ENCODE assay signal across 15 cellular contexts in the genomic region with DNA sequence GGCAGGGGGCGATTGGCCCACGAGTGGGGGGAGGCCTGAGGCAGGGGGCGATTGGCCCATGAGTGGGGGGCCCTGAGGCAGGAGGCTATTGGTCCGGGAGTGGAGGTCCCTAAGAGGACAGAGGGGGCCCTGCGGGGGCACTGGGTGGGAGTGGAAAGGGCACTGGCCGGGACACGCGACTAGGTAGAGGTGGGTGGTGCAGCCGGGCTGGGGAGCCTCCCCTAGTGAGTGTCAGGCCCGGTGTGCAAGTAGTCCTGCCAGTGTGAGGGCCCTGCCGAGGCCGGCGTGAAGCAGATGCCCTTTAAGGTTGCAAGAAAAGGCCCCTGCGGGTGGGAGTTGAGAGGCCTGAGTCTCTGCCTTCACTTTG. TPM values are rescaled to one million over a fixed set of nuclear protein-coding genes. Genes with fewer than 3 reads are reported as not detected.
DNase-seq lines count a peak whose midpoint lies in the region; ATAC-seq and TF ChIP-seq lines count a peak whose summit lies in the region.
"Had no signal": no experiment of that assay in that cellular context is flagged by ENCODE, and none has a peak within 500 bp of the region (broad histone marks: within the 10 kb centered on the region; RNA-seq: fewer than 3 reads in every experiment).

No MANE protein-coding gene starts in this region.

- H3K27ac ChIP-seq in OCI-LY3 (ENCODE audit: low read length) (no peak overlapping the region), sigmoid colon (peak overlapping the region in 3 of 4 donors; percentile 83 to 87 (median 86)), tibial artery (no peak overlapping the region)

- peaks cover 14% of the 10 kb centered on the region for H3K36me3 Mint-ChIP-seq in activated T-cell treated with anti-CD3 and anti-CD28 coated beads, Interleukin-2, amount 50 U/mL, for 4 hours (ENCODE audit: insufficient read depth)
- H3K36me3 Mint-ChIP-seq in effector memory CD8-positive, alpha-beta T cell (ENCODE audit: insufficient read depth), result peaks cover 33% of the 10 kb centered on the region

- intact Hi-C loops in sigmoid colon (cut with DNase I) (loop anchor here (1.0 to 5.0 kb wide), 3 partner anchors 25 to 134 kb away; a partner anchor contains a TSS), tibial artery (cut with DNase I; ENCODE audit: low total_unique reads) (no loop called here)

- no peaks in the 10 kb centered on the region for H3K9me3 Mint-ChIP-seq in activated T-cell treated with anti-CD3 and anti-CD28 coated beads, Interleukin-2, amount 50 U/mL, for 4 hours
- H3K9me3 Mint-ChIP-seq in effector memory CD8-positive, alpha-beta T cell, result no peaks in the 10 kb centered on the region

- peaks cover 40% of the 10 kb centered on the region for H3K79me2 ChIP-seq in OCI-LY3 (ENCODE audit: low read length)

- no peak for TF ChIP-seq POLR2A in sigmoid colon (IDR thresholded peaks at IDR 0.05)

- H4K20me1 ChIP-seq in OCI-LY3 (ENCODE audit: insufficient read depth, low read length), result peaks cover 28% of the 10 kb centered on the region

- no peak overlapping the region for H3K4me3 ChIP-seq in OCI-LY3 (ENCODE audit: low read length)
- H3K4me3 ChIP-seq in sigmoid colon, result no peak overlapping the region
- H3K4me3 ChIP-seq in tibial artery, result peak overlapping the region in 1 of 2 donors; percentile 91

- H3K27ac Mint-ChIP-seq in effector memory CD8-positive, alpha-beta T cell, result peak overlapping the region; percentile 55 to 87

- H3K4me1 ChIP-seq in OCI-LY3 (ENCODE audit: low read length) (peaks cover 17% of the 10 kb centered on the region), sigmoid colon (peaks cover 0 to 38% (median 34%) of the 10 kb centered on the region in 4 donors), tibial artery (peaks cover 7 to 38% (median 32%) of the 10 kb centered on the region in 4 donors)

- no peak for ATAC-seq in activated T-cell treated with anti-CD3 and anti-CD28 coated beads, Interleukin-2, amount 50 U/mL, for 4 hours
- no peak for ATAC-seq in effector memory CD8-positive, alpha-beta T cell (replicated peaks)
- ATAC-seq in HG03439 (IDR thresholded peaks at IDR 0.05; ENCODE audit: unreplicated experiment) (no peak), HG03469 (IDR thresholded peaks at IDR 0.05; ENCODE audit: unreplicated experiment) (no peak)

- no peak overlapping the region for H3K9ac ChIP-seq in OCI-LY3 (ENCODE audit: low read length)

- H3K9me3 ChIP-seq in OCI-LY3 (ENCODE audit: insufficient read depth, low read length) (no peaks in the 10 kb centered on the region; the same call in 1 of the 2 replicates), sigmoid colon (no peaks in the 10 kb centered on the region), tibial artery (peaks cover 0 to 6% (median 0%) of the 10 kb centered on the region in 3 donors)
- H3K9me3 ChIP-seq: left lung, pancreas had no signal

- peak overlapping the region; percentile 91 for H3K4me2 ChIP-seq in OCI-LY3 (ENCODE audit: low read length)

- TF ChIP-seq EP300 in sigmoid colon (IDR thresholded peaks at IDR 0.05), result no peak

- WGBS in sigmoid colon, 2 donors, result 91 to 93% methylated on average over 14 of the region's 14 CpGs

- peaks cover 54% of the 10 kb centered on the region for H3K4me1 Mint-ChIP-seq in activated T-cell treated with anti-CD3 and anti-CD28 coated beads, Interleukin-2, amount 50 U/mL, for 4 hours (ENCODE audit: low read depth)
- H3K4me1 Mint-ChIP-seq in effector memory CD8-positive, alpha-beta T cell (ENCODE audit: low read depth in 2 of 2), result peaks cover 27 to 31% of the 10 kb centered on the region in 2 donors

- DNase-seq in activated T-cell treated with anti-CD3 and anti-CD28 coated beads, Interleukin-2, amount 50 U/mL, for 4 hours, result no peak
- no peak for DNase-seq in activated T-cell treated with anti-CD3 and anti-CD28 coated beads, Interleukin-2, amount 50 U/mL, for 1 hour
- DNase-seq in effector memory CD8-positive, alpha-beta T cell, result no peak
- DNase-seq in sigmoid colon (no peak), tibial artery (no peak)
- DNase-seq: GDM1; heart right ventricle; Kasumi-1; stimulated activated CD4-positive, alpha-beta T cell treated with anti-CD3 and anti-CD28 coated beads, Interleukin-15, amount 100 ng/mL, for 24 hours had no signal

- peaks cover 10% of the 10 kb centered on the region for H3K36me3 ChIP-seq in OCI-LY3 (replicated peaks; ENCODE audit: low read depth, low read length)
- peaks cover under 1 to 5% (median 3%) of the 10 kb centered on the region in 4 donors for H3K36me3 ChIP-seq in sigmoid colon
- peaks cover 2 to 5% (median 4%) of the 10 kb centered on the region in 3 donors for H3K36me3 ChIP-seq in tibial artery

- H3K4me3 Mint-ChIP-seq in activated T-cell treated with anti-CD3 and anti-CD28 coated beads, Interleukin-2, amount 50 U/mL, for 4 hours, result peak overlapping the region; percentile 75
- peak overlapping the region; percentile 41 to 55 for H3K4me3 Mint-ChIP-seq in effector memory CD8-positive, alpha-beta T cell

- H2AFZ ChIP-seq in OCI-LY3 (ENCODE audit: low read depth, low read length), result no peak overlapping the region

- TF ChIP-seq CTCF in OCI-LY3 (IDR thresholded peaks at IDR 0.05; ENCODE audit: low read depth, low read length) (no peak), sigmoid colon (IDR thresholded peaks at IDR 0.05) (no peak), tibial artery (IDR thresholded peaks at IDR 0.05) (no peak)

- H3K27me3 Mint-ChIP-seq in activated T-cell treated with anti-CD3 and anti-CD28 coated beads, Interleukin-2, amount 50 U/mL, for 4 hours (ENCODE audit: low read depth), result no peaks in the 10 kb centered on the region
- H3K27me3 Mint-ChIP-seq in effector memory CD8-positive, alpha-beta T cell, result no peaks in the 10 kb centered on the region

- peaks cover 3% of the 10 kb centered on the region; the same call in 1 of the 2 replicates for H3K27me3 ChIP-seq in OCI-LY3 (ENCODE audit: low read depth, low read length)
- no peaks in the 10 kb centered on the region for H3K27me3 ChIP-seq in sigmoid colon
- H3K27me3 ChIP-seq in tibial artery, result no peaks in the 10 kb centered on the region
- H3K27me3 ChIP-seq: ascending aorta, heart right ventricle, left lung, pancreas had no signal

RNA-seq across cellular contexts. Expression of a gene that starts 0.9 kb away (rescaled TPM):
- total RNA-seq in activated T-cell treated with anti-CD3 and anti-CD28 coated beads, Interleukin-2, amount 50 U/mL, for 4 hours, result 10 to 100 TPM; 26.8 to 34.9 (median 32.3) TPM
- total RNA-seq in sigmoid colon, result 10 to 100 TPM; 31.1 to 52.6 (median 35.9) TPM
- 10 to 100 TPM; 12.6 to 21.5 (median 14.3) TPM for polyA plus RNA-seq in sigmoid colon

RNA-seq across cellular contexts. Expression of a gene that starts 25.1 kb away (rescaled TPM):
- 10 to 100 TPM; 16.5 to 17.7 (median 16.8) TPM for total RNA-seq in activated T-cell treated with anti-CD3 and anti-CD28 coated beads, Interleukin-2, amount 50 U/mL, for 4 hours
- 1 to 10 TPM; 3.9 to 7.5 (median 5.5) TPM for total RNA-seq in sigmoid colon
- 10 to 100 TPM in 1 of 3 donors, 1 to 10 TPM in 2; 2.4 to 10.5 (median 4.6) TPM for polyA plus RNA-seq in sigmoid colon

Comparison
In these comparisons a context has a peak if more than half of its experiments do, and no peak if none do; other contexts are left out.
1. H3K27ac ChIP-seq: peak in sigmoid colon (3 of 4); none in OCI-LY3 (single experiment) and tibial artery (0 of 2).